Comparison of ENCODE assay signal across 26 cellular contexts in the genomic region with DNA sequence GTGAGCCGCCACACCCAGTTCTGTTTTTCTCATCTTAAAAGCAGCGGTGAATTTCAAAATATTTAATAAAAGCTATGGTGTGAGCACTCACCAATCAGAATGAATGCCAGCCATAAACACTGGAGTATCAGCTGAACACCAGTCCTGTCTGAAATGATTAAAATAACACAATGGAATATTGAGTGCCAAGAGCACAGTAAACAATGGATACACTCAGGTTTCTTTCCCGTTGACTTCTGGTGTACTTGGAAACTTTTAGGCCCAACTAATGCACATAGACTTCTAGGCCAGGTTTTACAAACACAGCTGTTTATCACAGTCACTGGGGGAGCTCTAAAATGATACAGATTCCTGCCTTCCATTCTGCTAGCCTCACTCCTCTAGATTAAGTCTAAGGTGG.
"Had no signal": no experiment of that assay in that cellular context is flagged by ENCODE, and none has a peak within 500 bp of the region (broad histone marks: within the 10 kb centered on the region; RNA-seq: fewer than 3 reads in every experiment).

No MANE protein-coding gene starts in this region.

- DNase-seq: activated CD4-positive, alpha-beta memory T cell treated with anti-CD3 and anti-CD28 coated beads for 36 hours; activated CD4-positive, alpha-beta T cell treated with anti-CD3 and anti-CD28 coated beads for 36 hours; activated CD4-positive, alpha-beta T cell treated with anti-CD3 and anti-CD28 coated beads, Interleukin-2, amount 10 ng/mL, durations not matched to agents 24 days and 14 days; activated CD4-positive, CD25-positive, alpha-beta regulatory T cell; activated CD4-positive, CD25-positive, alpha-beta regulatory T cell treated with anti-CD3 and anti-CD28 coated beads, Interleukin-2, amount 50 U/mL, for 72 hours; activated CD8-positive, alpha-beta memory T cell treated with anti-CD3 and anti-CD28 coated beads, Interleukin-2, amount 10 ng/mL, durations not matched to agents 7 days and 5 days; activated CD8-positive, alpha-beta memory T cell treated with anti-CD3 and anti-CD28 coated beads, Interleukin-2, amount 50 U/mL, for 4 hours; activated CD8-positive, alpha-beta T cell treated with anti-CD3 and anti-CD28 coated beads, Interleukin-2, amount 10 ng/mL, durations not matched to agents 7 days and 5 days; activated gamma-delta T cell; activated naive CD4-positive, alpha-beta T cell treated with anti-CD3 and anti-CD28 coated beads, Interleukin-2, amount 50 U/mL, for 16 hours; activated naive CD4-positive, alpha-beta T cell treated with Interleukin-2 at 50 U/mL for 16 hours; activated T-cell treated with anti-CD3 and anti-CD28 coated beads, Interleukin-2, amount 50 U/mL, for 1 hour; activated T-cell treated with anti-CD3 and anti-CD28 coated beads, Interleukin-2, amount 50 U/mL, for 48 hours; amniotic stem cell; anterior cingulate cortex; brain microvascular endothelial cell; effector memory CD4-positive, alpha-beta T cell; endodermal cell; erythroblast; foreskin fibroblast; gastrocnemius medialis; T-helper 2 cell had no signal

- ATAC-seq: activated CD4-positive, alpha-beta T cell treated with anti-CD3 and anti-CD28 coated beads for 36 hours; activated CD8-positive, alpha-beta memory T cell treated with anti-CD3 and anti-CD28 coated beads, Interleukin-2, amount 10 ng/mL, durations not matched to agents 7 days and 5 days; activated CD8-positive, alpha-beta T cell treated with anti-CD3 and anti-CD28 coated beads, Interleukin-2, amount 10 ng/mL, durations not matched to agents 7 days and 5 days had no signal

- H3K4me3 ChIP-seq: coronary artery, esophagus muscularis mucosa, gastrocnemius medialis had no signal

- FAIRE-seq: astrocyte, bronchial epithelial cell had no signal
